Comparison of ENCODE assay signal across 33 cellular contexts in the genomic region with DNA sequence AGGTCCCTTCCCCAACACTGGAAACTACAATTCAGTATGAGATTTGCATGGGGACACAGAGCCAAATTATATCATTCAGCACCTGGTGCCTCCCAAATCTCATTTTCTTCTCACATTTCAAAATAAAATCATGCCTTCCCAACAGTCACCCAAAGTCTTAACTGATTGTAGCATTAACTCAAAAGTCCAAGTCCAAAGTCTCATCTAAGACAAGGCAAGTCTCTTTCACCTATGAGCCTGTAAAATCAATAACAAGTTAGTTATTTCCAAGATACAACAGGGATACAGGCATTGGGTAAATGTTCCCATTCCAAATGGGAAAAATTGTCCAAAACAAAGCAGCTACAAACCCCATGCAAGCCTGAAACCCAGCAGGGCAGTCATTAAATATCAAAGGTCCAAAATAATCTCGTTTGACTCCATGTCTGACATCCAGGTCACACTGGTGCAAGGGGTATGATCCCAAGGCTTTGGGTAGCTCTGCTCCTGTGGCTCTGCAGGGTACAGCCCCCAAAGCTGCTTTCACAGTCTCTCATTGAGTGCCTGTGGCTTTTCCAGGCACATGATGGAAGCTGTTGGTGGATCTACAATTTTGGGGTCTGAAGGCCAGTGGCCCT.
A peak's percentile ranks its signal among the peaks of the same experiment; 100 is the strongest.
DNase-seq lines count a peak whose midpoint lies in the region; ATAC-seq, FAIRE-seq and TF ChIP-seq lines count a peak whose summit lies in the region.
"Had no signal": no experiment of that assay in that cellular context is flagged by ENCODE, and none has a peak within 500 bp of the region (broad histone marks: within the 10 kb centered on the region; RNA-seq: fewer than 3 reads in every experiment).

No MANE protein-coding gene starts in this region.

- DNase-seq in HepG2 (ENCODE audit: low spot score) = no peak
- DNase-seq in left lobe of liver (ENCODE audit: low spot score) = no peak
- DNase-seq in right lobe of liver = no peak
- DNase-seq in NCI-H226 = no peak
- DNase-seq in activated CD4-positive, alpha-beta T cell treated with anti-CD3 and anti-CD28 coated beads for 4 hours = no peak
- DNase-seq: 8988T; ACHN; AML-193; BE2C; C1 segment of cervical spinal cord; Caco-2; Calu3; CD4-positive, alpha-beta memory T cell; CD4-positive, alpha-beta T cell; CD4-positive, CD25-positive, alpha-beta regulatory T cell; CD8-positive, alpha-beta memory T cell; CD8-positive, alpha-beta T cell; COR-L47; DMS 273 treated with DMSO at 0.1 percent for 48 hours; DMS153; DMS53; DMS79; DMS79 treated with DMSO at 0.1 percent for 48 hours; DND-41; EL had no signal

- ATAC-seq in HepG2 (no peak), left lobe of liver (peak; percentile 49), right lobe of liver (peak in 3 of 4 donors; percentile 18 to 63 (median 56))
- ATAC-seq: A549; CD8-positive, alpha-beta T cell had no signal

- H3K4me3 ChIP-seq in liver (ENCODE audit: low read depth in 1 of 3, low read length in 3 of 3) = no peak overlapping the region
- no peak overlapping the region for H3K4me3 ChIP-seq in HepG2 (replicated peaks in 1 of 3; ENCODE audit: insufficient read depth in 1 of 3, low read depth in 2 of 3, low read length in 3 of 3)
- no peak overlapping the region for H3K4me3 ChIP-seq in right lobe of liver
- H3K4me3 ChIP-seq: A549; BLaER1; BLaER1 treated with 17β-estradiol and CSF1 and Interleukin-3, amounts not matched to agents 10 nM and 100 nM had no signal

- TF ChIP-seq EP300 in HepG2 (IDR thresholded peaks at IDR 0.05; ENCODE audit: low read depth in 2 of 2, low read length in 2 of 2) = no peak
- no peak for TF ChIP-seq EP300 in HepG2 (CRISPR knock-in tag; IDR thresholded peaks at IDR 0.05; ENCODE audit: borderline replicate concordance)

- H3K79me2 ChIP-seq in HepG2 (ENCODE audit: insufficient read depth, low read length) = no peaks in the 10 kb centered on the region

- no peak for TF ChIP-seq CTCF in liver (IDR thresholded peaks at IDR 0.05; ENCODE audit: low read depth, low read length, missing input control)
- no peak for TF ChIP-seq CTCF in HepG2 (CRISPR knock-in tag; IDR thresholded peaks at IDR 0.05)
- TF ChIP-seq CTCF in right lobe of liver (IDR thresholded peaks at IDR 0.05) = no peak

- TF ChIP-seq POLR2A in HepG2 (IDR thresholded peaks at IDR 0.05; ENCODE audit: insufficient read depth in 1 of 2, low read depth in 2 of 2, low read length in 2 of 2) = no peak
- no peak for TF ChIP-seq POLR2A in right lobe of liver (IDR thresholded peaks at IDR 0.05)

- TF ChIP-seq RAD21 in liver (IDR thresholded peaks at IDR 0.05) (peak in 1 of 2 donors; percentile 9), HepG2 (CRISPR knock-in tag; IDR thresholded peaks at IDR 0.05) (no peak)

- CTCF ChIA-PET in HepG2 (lab: Yijun Ruan, JAX; ENCODE audit: low intra/inter-chr PET ratio, low total read pairs) = no interaction called here

- in situ Hi-C loops in HepG2 (cut with HindIII; ENCODE audit: extremely low pct_ligation_motif_present, low pct_unique_long_range_greater_than_20kb) = no loop called here

- POLR2A ChIA-PET in HepG2 (lab: Yijun Ruan, JAX) = no interaction called here

- no peaks in the 10 kb centered on the region for H4K20me1 ChIP-seq in HepG2 (ENCODE audit: insufficient read depth, low read length)
- H4K20me1 ChIP-seq: BLaER1; BLaER1 treated with 17β-estradiol and CSF1 and Interleukin-3, amounts not matched to agents 10 nM and 100 nM had no signal

- BruUV-seq in HepG2 (replicated peaks; lab: Mats Ljungman, UMichigan) = no TSS peak

- H3K27me3 ChIP-seq in liver (ENCODE audit: control insufficient read depth in 4 of 4, insufficient read depth in 4 of 4, low read length in 3 of 4) (no peaks in the 10 kb centered on the region), HepG2 (ENCODE audit: control insufficient read depth in 1 of 2, insufficient read depth in 2 of 2, low read length in 2 of 2) (no peaks in the 10 kb centered on the region), right lobe of liver (no peaks in the 10 kb centered on the region)
- H3K27me3 ChIP-seq: BE2C; BLaER1; BLaER1 treated with 17β-estradiol and CSF1 and Interleukin-3, amounts not matched to agents 10 nM and 100 nM had no signal

- H3K9me3 ChIP-seq in liver (ENCODE audit: control insufficient read depth in 4 of 4, low read length in 3 of 4) (no peaks in the 10 kb centered on the region), HepG2 (ENCODE audit: low read length) (peaks cover 93% of the 10 kb centered on the region), right lobe of liver (no peaks in the 10 kb centered on the region)
- H3K9me3 ChIP-seq: BE2C, Caco-2 had no signal

- peaks cover 2 to 18% (median 8%) of the 10 kb centered on the region in 4 donors for H3K4me1 ChIP-seq in liver (ENCODE audit: control insufficient read depth in 4 of 4, insufficient read depth in 4 of 4, low read length in 3 of 4)
- no peaks in the 10 kb centered on the region for H3K4me1 ChIP-seq in HepG2 (ENCODE audit: insufficient read depth, low read length)
- H3K4me1 ChIP-seq in right lobe of liver = peaks cover 0 to 18% (median under 1%) of the 10 kb centered on the region in 4 donors
- H3K4me1 ChIP-seq: A549; BE2C; BLaER1; BLaER1 treated with 17β-estradiol and CSF1 and Interleukin-3, amounts not matched to agents 10 nM and 100 nM; Caco-2 had no signal

- H3K36me3 ChIP-seq in liver (ENCODE audit: control insufficient read depth in 4 of 4, insufficient read depth in 3 of 4, low read depth in 1 of 4, low read length in 3 of 4) = no peaks in the 10 kb centered on the region
- H3K36me3 ChIP-seq in HepG2 (replicated peaks in 1 of 2; ENCODE audit: control insufficient read depth in 1 of 2, insufficient read depth in 2 of 2, low read length in 2 of 2) = no peaks in the 10 kb centered on the region
- no peaks in the 10 kb centered on the region for H3K36me3 ChIP-seq in right lobe of liver
- H3K36me3 ChIP-seq: BE2C; BLaER1; BLaER1 treated with 17β-estradiol and CSF1 and Interleukin-3, amounts not matched to agents 10 nM and 100 nM had no signal

- H3K9ac ChIP-seq in liver (ENCODE audit: low read depth in 1 of 2, low read length in 2 of 2) (no peak overlapping the region), HepG2 (ENCODE audit: insufficient read depth, low read depth, low read length) (no peak overlapping the region)
- H3K9ac ChIP-seq: BLaER1; BLaER1 treated with 17β-estradiol and CSF1 and Interleukin-3, amounts not matched to agents 10 nM and 100 nM had no signal

- no peak overlapping the region for H3K4me2 ChIP-seq in HepG2 (ENCODE audit: low read depth, low read length)
- H3K4me2 ChIP-seq: A549; BLaER1; BLaER1 treated with 17β-estradiol and CSF1 and Interleukin-3, amounts not matched to agents 10 nM and 100 nM had no signal

- H3K27ac ChIP-seq in liver (ENCODE audit: low read depth in 1 of 2, low read length in 2 of 2) = no peak overlapping the region
- no peak overlapping the region for H3K27ac ChIP-seq in HepG2 (ENCODE audit: extremely low read length, insufficient read depth, low read length)
- H3K27ac ChIP-seq in right lobe of liver = no peak overlapping the region
- H3K27ac ChIP-seq: 22Rv1; A549; BLaER1; BLaER1 treated with 17β-estradiol and CSF1 and Interleukin-3, amounts not matched to agents 10 nM and 100 nM; C4-2B had no signal

- FAIRE-seq in HepG2 (lab: Jason Lieb, UNC) = no peak
- FAIRE-seq: A204.1, A549, D721Med had no signal

- intact Hi-C loops in HepG2 (cut with micrococcal nuclease; ENCODE audit: unreplicated experiment) = no loop called here
- intact Hi-C loops in right lobe of liver (cut with DNase I) = no loop called here

- WGBS in liver = 21% methylated on average over 1 of the region's 1 CpG
- 0% methylated on average over 1 of the region's 1 CpG for WGBS in HepG2 (ENCODE audit: low lambda C conversion rate)
- WGBS in right lobe of liver (ENCODE audit: insufficient coverage, low coverage, low lambda C conversion rate, missing lambda C conversion rate) = 11% methylated on average over 1 of the region's 1 CpG

- no peak overlapping the region for H2AFZ ChIP-seq in HepG2 (ENCODE audit: low read length)

TF ChIP-seq in HepG2, 621 proteins besides CTCF, POLR2A, EP300 and RAD21:
- TF ChIP-seq PITX1 (CRISPR knock-in tag; IDR thresholded peaks at IDR 0.05) (no peak), MZF1 (CRISPR knock-in tag; IDR thresholded peaks at IDR 0.05; ENCODE audit: borderline replicate concordance) (no peak), ZNF878 (CRISPR knock-in tag; IDR thresholded peaks at IDR 0.05) (no peak), GPN1 (CRISPR knock-in tag; IDR thresholded peaks at IDR 0.05; ENCODE audit: borderline replicate concordance) (no peak), TERF1 (CRISPR knock-in tag; IDR thresholded peaks at IDR 0.05) (no peak), ARID2 (CRISPR knock-in tag; IDR thresholded peaks at IDR 0.05; ENCODE audit: borderline replicate concordance) (no peak), ZKSCAN8 (CRISPR knock-in tag; IDR thresholded peaks at IDR 0.05; ENCODE audit: borderline replicate concordance) (no peak), ZNF17 (CRISPR knock-in tag; IDR thresholded peaks at IDR 0.05) (no peak), YEATS2 (CRISPR knock-in tag; IDR thresholded peaks at IDR 0.05; ENCODE audit: borderline replicate concordance) (no peak)
- TF ChIP-seq, protein P1, sequence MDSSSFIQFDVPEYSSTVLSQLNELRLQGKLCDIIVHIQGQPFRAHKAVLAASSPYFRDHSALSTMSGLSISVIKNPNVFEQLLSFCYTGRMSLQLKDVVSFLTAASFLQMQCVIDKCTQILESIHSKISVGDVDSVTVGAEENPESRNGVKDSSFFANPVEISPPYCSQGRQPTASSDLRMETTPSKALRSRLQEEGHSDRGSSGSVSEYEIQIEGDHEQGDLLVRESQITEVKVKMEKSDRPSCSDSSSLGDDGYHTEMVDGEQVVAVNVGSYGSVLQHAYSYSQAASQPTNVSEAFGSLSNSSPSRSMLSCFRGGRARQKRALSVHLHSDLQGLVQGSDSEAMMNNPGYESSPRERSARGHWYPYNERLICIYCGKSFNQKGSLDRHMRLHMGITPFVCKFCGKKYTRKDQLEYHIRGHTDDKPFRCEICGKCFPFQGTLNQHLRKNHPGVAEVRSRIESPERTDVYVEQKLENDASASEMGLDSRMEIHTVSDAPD (CRISPR knock-in tag; IDR thresholded peaks at IDR 0.05) = no peak
